In genomic region chr12:125683748-125684381, GRCh38 we compare ENCODE assay signal across 8 cellular contexts.
DNase-seq lines count a peak whose midpoint lies in the region; ATAC-seq and TF ChIP-seq lines count a peak whose summit lies in the region.

No MANE protein-coding gene starts in this region.

- no peak overlapping the region for H4K91ac ChIP-seq in mesenchymal stem cell (ENCODE audit: low read length)

- no peak overlapping the region for H2BK12ac ChIP-seq in mesenchymal stem cell (ENCODE audit: low read length in 2 of 2)

- 12 to 15% methylated on average over 24 to 30 of the region's 30 CpGs for WGBS in lower leg skin, 2 donors
- WGBS in mesenchymal stem cell, result 14% methylated on average over 30 of the region's 30 CpGs

- no peak overlapping the region for H3K14ac ChIP-seq in mesenchymal stem cell (ENCODE audit: low read length in 2 of 2)

- H3K23ac ChIP-seq in mesenchymal stem cell (ENCODE audit: low read length in 2 of 2), result no peak overlapping the region

- no peak overlapping the region for H3K18ac ChIP-seq in mesenchymal stem cell (ENCODE audit: low read depth in 1 of 2, low read length in 2 of 2)

- H2BK5ac ChIP-seq in mesenchymal stem cell (ENCODE audit: low read depth, low read length, poor library complexity, severe bottlenecking), result no peak overlapping the region

- H3K9ac ChIP-seq in mesenchymal stem cell (ENCODE audit: low read length), result no peak overlapping the region

- no peak overlapping the region for H3K4me3 ChIP-seq in lower leg skin (ENCODE audit: low read depth, poor library complexity, severe bottlenecking)
- H3K4me3 ChIP-seq in mesenchymal stem cell (ENCODE audit: insufficient read depth in 1 of 2, low read depth in 1 of 2, low read length in 2 of 2), result no peak overlapping the region

- H2BK15ac ChIP-seq in mesenchymal stem cell (ENCODE audit: low read depth, poor library complexity, severe bottlenecking), result no peak overlapping the region

- no peak overlapping the region for H3K4ac ChIP-seq in mesenchymal stem cell (ENCODE audit: low read depth in 1 of 2, low read length in 2 of 2)

- ATAC-seq in activated CD4-positive, CD25-positive, alpha-beta regulatory T cell treated with anti-CD3 and anti-CD28 coated beads, Interleukin-2, amount 50 U/mL, for 24 hours, result no peak
- ATAC-seq in HG02623 (IDR thresholded peaks at IDR 0.05; ENCODE audit: unreplicated experiment), result peak; percentile 72
- peak; percentile 100 for ATAC-seq in left lobe of liver

- H3K36me3 ChIP-seq in mesenchymal stem cell (ENCODE audit: control insufficient read depth in 1 of 2, insufficient read depth in 2 of 2, low read depth in 1 of 2, low read length in 2 of 2), result no peaks in the 10 kb centered on the region

- no peak for TF ChIP-seq CTCF in lower leg skin (IDR thresholded peaks at IDR 0.05)

- H3K9me3 ChIP-seq in mesenchymal stem cell (ENCODE audit: control insufficient read depth, low read length), result no peaks in the 10 kb centered on the region

- no peak overlapping the region for H4K8ac ChIP-seq in mesenchymal stem cell (ENCODE audit: low read length)

- H3K79me1 ChIP-seq in mesenchymal stem cell (replicated peaks; ENCODE audit: low read length, poor library complexity, severe bottlenecking), result no peaks in the 10 kb centered on the region

- no peak overlapping the region for H3K4me2 ChIP-seq in mesenchymal stem cell (ENCODE audit: low read length, poor library complexity, severe bottlenecking)

- no peak overlapping the region for H2AK5ac ChIP-seq in mesenchymal stem cell (ENCODE audit: low read length, severe bottlenecking)

- TF ChIP-seq POLR2A in lower leg skin (IDR thresholded peaks at IDR 0.05), result no peak

- H3K27me3 ChIP-seq in mesenchymal stem cell (ENCODE audit: control insufficient read depth in 1 of 2, insufficient read depth in 1 of 2, low read length in 2 of 2), result no peaks in the 10 kb centered on the region

- H2BK120ac ChIP-seq in mesenchymal stem cell (ENCODE audit: low read depth, low read length), result no peak overlapping the region

- H2AFZ ChIP-seq in mesenchymal stem cell (ENCODE audit: low read depth, low read length), result no peak overlapping the region

- peak; percentile 44 for DNase-seq in activated CD4-positive, CD25-positive, alpha-beta regulatory T cell treated with anti-CD3 and anti-CD28 coated beads, Interleukin-2, amount 50 U/mL, for 72 hours
- DNase-seq in RPMI8226 (peak; percentile 85), left lobe of liver (ENCODE audit: low spot score) (peak; percentile 81), lower leg skin (ENCODE audit: low spot score in 2 of 2) (no peak), mesenchymal stem cell (no peak)
- no peak for DNase-seq in NK-92 treated with Interleukin-12 subunit alpha and Interleukin-12 subunit beta, amount 100 ng/mL, for 24 hours (lab: John Stamatoyannopoulos, UW)

- intact Hi-C loops in lower leg skin (cut with DNase I; ENCODE audit: low total_unique reads), result no loop called here

- H3K4me1 ChIP-seq in mesenchymal stem cell (ENCODE audit: control insufficient read depth, insufficient read depth, low read depth, low read length), result peaks cover 2% of the 10 kb centered on the region

- no peak overlapping the region for H3K27ac ChIP-seq in mesenchymal stem cell (ENCODE audit: low read length, poor library complexity, severe bottlenecking)

Comparison
In these comparisons a context has a peak if more than half of its experiments do, and no peak if none do; other contexts are left out.
1. DNase-seq: peak in activated CD4-positive, CD25-positive, alpha-beta regulatory T cell treated with anti-CD3 and anti-CD28 coated beads, Interleukin-2, amount 50 U/mL, for 72 hours (single experiment), RPMI8226 (single experiment) and left lobe of liver (single experiment); none in lower leg skin (0 of 2), NK-92 treated with Interleukin-12 subunit alpha and Interleukin-12 subunit beta, amount 100 ng/mL, for 24 hours (single experiment) and mesenchymal stem cell (single experiment).
2. ATAC-seq: peak in HG02623 (single experiment) and left lobe of liver (single experiment); none in activated CD4-positive, CD25-positive, alpha-beta regulatory T cell treated with anti-CD3 and anti-CD28 coated beads, Interleukin-2, amount 50 U/mL, for 24 hours (0 of 2).